27 cellular contexts compared by ENCODE assay signal in genomic region chr13:63446329-63446728, GRCh38.
"Had no signal": no experiment of that assay in that cellular context is flagged by ENCODE, and none has a peak within 500 bp of the region (broad histone marks: within the 10 kb centered on the region; RNA-seq: fewer than 3 reads in every experiment).

No MANE protein-coding gene starts in this region.

- ATAC-seq: activated T-helper 17 cell treated with anti-CD3 and anti-CD28 coated beads, Interleukin-2, amount 50 U/mL, for 72 hours; Panc1 had no signal

- H3K27ac Mint-ChIP-seq: activated B cell treated with CpG ODN at 0.5 μM for 24 hours; activated CD4-positive, alpha-beta memory T cell treated with anti-CD3 and anti-CD28 coated beads for 36 hours; activated CD4-positive, alpha-beta T cell treated with anti-CD3 and anti-CD28 coated beads, Interleukin-2, amount 10 ng/mL, durations not matched to agents 24 days and 14 days; activated naive CD4-positive, alpha-beta T cell treated with anti-CD3 and anti-CD28 coated beads for 36 hours; activated naive CD8-positive, alpha-beta T cell treated with anti-CD3 and anti-CD28 coated beads for 36 hours; activated T-helper 17 cell treated with anti-CD3 and anti-CD28 coated beads, Interleukin-2, amount 50 U/mL, for 72 hours; T-helper 1 cell treated with Interleukin-12 subunit alpha and Interleukin-12 subunit beta and Interleukin-4 antibody, amounts not matched to agents 30 μg/mL and 1 μg/mL, for 36 hours had no signal

- DNase-seq: activated B cell treated with CpG ODN at 0.5 μM for 24 hours; activated CD4-positive, alpha-beta memory T cell treated with anti-CD3 and anti-CD28 coated beads for 36 hours; activated CD4-positive, alpha-beta T cell treated with anti-CD3 and anti-CD28 coated beads for 1 hour; activated CD4-positive, alpha-beta T cell treated with anti-CD3 and anti-CD28 coated beads, Interleukin-2, amount 10 ng/mL, durations not matched to agents 24 days and 14 days; activated CD8-positive, alpha-beta memory T cell treated with anti-CD3 and anti-CD28 coated beads for 24 hours; activated gamma-delta T cell; activated naive CD4-positive, alpha-beta T cell treated with anti-CD3 and anti-CD28 coated beads for 36 hours; activated naive CD8-positive, alpha-beta T cell treated with anti-CD3 and anti-CD28 coated beads for 36 hours; activated T-cell treated with anti-CD3 and anti-CD28 coated beads, Interleukin-2, amount 50 U/mL, for 48 hours; brain microvascular endothelial cell; KG1; NCI-H1092; NCI-H1417 treated with DMSO at 0.1 percent for 48 hours; NCI-H1694; NCI-H2029; NCI-H2107; NCI-H345; NCI-H510A; NCI-H748 treated with DMSO at 0.1 percent for 48 hours; OCI-M1; Right ventricle myocardium superior; SJCRH30; SK-N-SH; SW 1271 had no signal

- H3K36me3 Mint-ChIP-seq: activated CD4-positive, alpha-beta memory T cell treated with anti-CD3 and anti-CD28 coated beads for 36 hours; activated naive CD8-positive, alpha-beta T cell treated with anti-CD3 and anti-CD28 coated beads for 36 hours had no signal

- H3K9me3 Mint-ChIP-seq: activated CD4-positive, alpha-beta T cell treated with anti-CD3 and anti-CD28 coated beads, Interleukin-2, amount 10 ng/mL, durations not matched to agents 24 days and 14 days had no signal

- H3K4me3 Mint-ChIP-seq: activated B cell treated with CpG ODN at 0.5 μM for 24 hours; activated CD4-positive, alpha-beta memory T cell treated with anti-CD3 and anti-CD28 coated beads for 36 hours; activated CD4-positive, alpha-beta T cell treated with anti-CD3 and anti-CD28 coated beads, Interleukin-2, amount 10 ng/mL, durations not matched to agents 24 days and 14 days; activated naive CD4-positive, alpha-beta T cell treated with anti-CD3 and anti-CD28 coated beads for 36 hours; activated naive CD8-positive, alpha-beta T cell treated with anti-CD3 and anti-CD28 coated beads for 36 hours; activated T-helper 17 cell treated with anti-CD3 and anti-CD28 coated beads, Interleukin-2, amount 50 U/mL, for 72 hours; T-helper 1 cell treated with Interleukin-12 subunit alpha and Interleukin-12 subunit beta and Interleukin-4 antibody, amounts not matched to agents 30 μg/mL and 1 μg/mL, for 36 hours had no signal

- H3K4me1 Mint-ChIP-seq: activated B cell treated with CpG ODN at 0.5 μM for 24 hours; activated CD4-positive, alpha-beta T cell treated with anti-CD3 and anti-CD28 coated beads, Interleukin-2, amount 10 ng/mL, durations not matched to agents 24 days and 14 days; activated naive CD8-positive, alpha-beta T cell treated with anti-CD3 and anti-CD28 coated beads for 36 hours; activated T-helper 17 cell treated with anti-CD3 and anti-CD28 coated beads, Interleukin-2, amount 50 U/mL, for 72 hours had no signal

- H3K27me3 Mint-ChIP-seq: activated B cell treated with CpG ODN at 0.5 μM for 24 hours; activated CD4-positive, alpha-beta memory T cell treated with anti-CD3 and anti-CD28 coated beads for 36 hours; activated CD4-positive, alpha-beta T cell treated with anti-CD3 and anti-CD28 coated beads, Interleukin-2, amount 10 ng/mL, durations not matched to agents 24 days and 14 days; activated naive CD8-positive, alpha-beta T cell treated with anti-CD3 and anti-CD28 coated beads for 36 hours; activated T-helper 17 cell treated with anti-CD3 and anti-CD28 coated beads, Interleukin-2, amount 50 U/mL, for 72 hours had no signal
